1 cellular context compared by ENCODE assay signal in genomic region chr19:4457654-4458406, GRCh38.
A peak's percentile ranks its signal among the peaks of the same experiment; 100 is the strongest.
TF ChIP-seq lines count a peak whose summit lies in the region.

A gene with protein sequence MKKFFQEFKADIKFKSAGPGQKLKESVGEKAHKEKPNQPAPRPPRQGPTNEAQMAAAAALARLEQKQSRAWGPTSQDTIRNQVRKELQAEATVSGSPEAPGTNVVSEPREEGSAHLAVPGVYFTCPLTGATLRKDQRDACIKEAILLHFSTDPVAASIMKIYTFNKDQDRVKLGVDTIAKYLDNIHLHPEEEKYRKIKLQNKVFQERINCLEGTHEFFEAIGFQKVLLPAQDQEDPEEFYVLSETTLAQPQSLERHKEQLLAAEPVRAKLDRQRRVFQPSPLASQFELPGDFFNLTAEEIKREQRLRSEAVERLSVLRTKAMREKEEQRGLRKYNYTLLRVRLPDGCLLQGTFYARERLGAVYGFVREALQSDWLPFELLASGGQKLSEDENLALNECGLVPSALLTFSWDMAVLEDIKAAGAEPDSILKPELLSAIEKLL (minus strand): TSS chr19:4457794. CDS start chr19:4457697, 97 bp downstream.

TF ChIP-seq in HepG2, 621 proteins besides CTCF, POLR2A, EP300 and RAD21 (continued from another document and continues in another):
- TF ChIP-seq, protein P1, sequence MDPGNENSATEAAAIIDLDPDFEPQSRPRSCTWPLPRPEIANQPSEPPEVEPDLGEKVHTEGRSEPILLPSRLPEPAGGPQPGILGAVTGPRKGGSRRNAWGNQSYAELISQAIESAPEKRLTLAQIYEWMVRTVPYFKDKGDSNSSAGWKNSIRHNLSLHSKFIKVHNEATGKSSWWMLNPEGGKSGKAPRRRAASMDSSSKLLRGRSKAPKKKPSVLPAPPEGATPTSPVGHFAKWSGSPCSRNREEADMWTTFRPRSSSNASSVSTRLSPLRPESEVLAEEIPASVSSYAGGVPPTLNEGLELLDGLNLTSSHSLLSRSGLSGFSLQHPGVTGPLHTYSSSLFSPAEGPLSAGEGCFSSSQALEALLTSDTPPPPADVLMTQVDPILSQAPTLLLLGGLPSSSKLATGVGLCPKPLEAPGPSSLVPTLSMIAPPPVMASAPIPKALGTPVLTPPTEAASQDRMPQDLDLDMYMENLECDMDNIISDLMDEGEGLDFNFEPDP (CRISPR knock-in tag; conservative IDR thresholded peaks at IDR 0.05): no peak
- TF ChIP-seq, protein P2, sequence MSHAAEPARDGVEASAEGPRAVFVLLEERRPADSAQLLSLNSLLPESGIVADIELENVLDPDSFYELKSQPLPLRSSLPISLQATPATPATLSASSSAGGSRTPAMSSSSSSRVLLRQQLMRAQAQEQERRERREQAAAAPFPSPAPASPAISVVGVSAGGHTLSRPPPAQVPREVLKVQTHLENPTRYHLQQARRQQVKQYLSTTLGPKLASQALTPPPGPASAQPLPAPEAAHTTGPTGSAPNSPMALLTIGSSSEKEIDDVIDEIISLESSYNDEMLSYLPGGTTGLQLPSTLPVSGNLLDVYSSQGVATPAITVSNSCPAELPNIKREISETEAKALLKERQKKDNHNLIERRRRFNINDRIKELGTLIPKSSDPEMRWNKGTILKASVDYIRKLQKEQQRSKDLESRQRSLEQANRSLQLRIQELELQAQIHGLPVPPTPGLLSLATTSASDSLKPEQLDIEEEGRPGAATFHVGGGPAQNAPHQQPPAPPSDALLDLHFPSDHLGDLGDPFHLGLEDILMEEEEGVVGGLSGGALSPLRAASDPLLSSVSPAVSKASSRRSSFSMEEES (CRISPR knock-in tag; IDR thresholded peaks at IDR 0.05): peak; percentile 91
- no peak for TF ChIP-seq HNRNPH1 (optimal IDR thresholded peaks at IDR 0.05; ENCODE audit: low read depth, low read length)
- TF ChIP-seq SUZ12 (IDR thresholded peaks at IDR 0.05; ENCODE audit: low read depth, low read length): no peak
- no peak for TF ChIP-seq STAG1 (CRISPR knock-in tag; IDR thresholded peaks at IDR 0.05)
- TF ChIP-seq BCL6 (CRISPR knock-in tag; IDR thresholded peaks at IDR 0.05): no peak
- peak; percentile 74; the same call in 1 of the 2 replicates for TF ChIP-seq KMT2B (CRISPR knock-in tag; IDR thresholded peaks at IDR 0.05)
- TF ChIP-seq ZNF263 (CRISPR knock-in tag; IDR thresholded peaks at IDR 0.05): 0 out of 2 replicates have a peak, but pooled peaks have one; percentile 23
- TF ChIP-seq, protein P3, sequence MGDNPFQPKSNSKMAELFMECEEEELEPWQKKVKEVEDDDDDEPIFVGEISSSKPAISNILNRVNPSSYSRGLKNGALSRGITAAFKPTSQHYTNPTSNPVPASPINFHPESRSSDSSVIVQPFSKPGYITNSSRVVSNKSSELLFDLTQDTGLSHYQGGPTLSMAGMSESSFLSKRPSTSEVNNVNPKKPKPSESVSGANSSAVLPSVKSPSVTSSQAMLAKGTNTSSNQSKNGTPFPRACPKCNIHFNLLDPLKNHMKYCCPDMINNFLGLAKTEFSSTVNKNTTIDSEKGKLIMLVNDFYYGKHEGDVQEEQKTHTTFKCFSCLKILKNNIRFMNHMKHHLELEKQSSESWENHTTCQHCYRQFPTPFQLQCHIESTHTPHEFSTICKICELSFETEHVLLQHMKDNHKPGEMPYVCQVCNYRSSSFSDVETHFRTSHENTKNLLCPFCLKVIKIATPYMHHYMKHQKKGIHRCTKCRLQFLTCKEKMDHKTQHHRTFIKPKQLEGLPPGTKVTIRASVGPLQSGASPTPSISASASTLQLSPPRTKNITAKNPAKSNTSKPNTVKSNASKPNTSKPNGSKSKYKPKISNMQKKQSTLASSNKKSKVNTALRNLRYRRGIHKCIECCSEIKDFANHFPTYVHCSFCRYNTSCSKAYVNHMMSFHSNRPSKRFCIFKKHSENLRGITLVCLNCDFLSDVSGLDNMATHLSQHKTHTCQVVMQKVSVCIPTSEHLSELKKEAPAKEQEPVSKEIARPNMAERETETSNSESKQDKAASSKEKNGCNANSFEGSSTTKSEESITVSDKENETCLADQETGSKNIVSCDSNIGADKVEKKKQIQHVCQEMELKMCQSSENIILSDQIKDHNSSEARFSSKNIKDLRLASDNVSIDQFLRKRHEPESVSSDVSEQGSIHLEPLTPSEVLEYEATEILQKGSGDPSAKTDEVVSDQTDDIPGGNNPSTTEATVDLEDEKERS (CRISPR knock-in tag; IDR thresholded peaks at IDR 0.05): no peak
- TF ChIP-seq SCMH1 (CRISPR knock-in tag; IDR thresholded peaks at IDR 0.05; ENCODE audit: borderline replicate concordance): no peak
- no peak for TF ChIP-seq PRMT3 (CRISPR knock-in tag; IDR thresholded peaks at IDR 0.05; ENCODE audit: borderline replicate concordance, low read depth)
- TF ChIP-seq ATF6 (CRISPR knock-in tag; conservative IDR thresholded peaks at IDR 0.05): no peak
- no peak for TF ChIP-seq ZKSCAN1 (IDR thresholded peaks at IDR 0.05; ENCODE audit: low read length)
- TF ChIP-seq ZNF747 (CRISPR knock-in tag; IDR thresholded peaks at IDR 0.05; ENCODE audit: borderline replicate concordance): peak; percentile 60; the same call in 1 of the 2 replicates
- TF ChIP-seq BRCA1 (CRISPR knock-in tag; IDR thresholded peaks at IDR 0.05): no peak
- TF ChIP-seq FOXK1 (CRISPR knock-in tag; IDR thresholded peaks at IDR 0.05; ENCODE audit: borderline replicate concordance, low read depth): peak; percentile 89; the same call in 1 of the 2 replicates
- TF ChIP-seq, protein P4, sequence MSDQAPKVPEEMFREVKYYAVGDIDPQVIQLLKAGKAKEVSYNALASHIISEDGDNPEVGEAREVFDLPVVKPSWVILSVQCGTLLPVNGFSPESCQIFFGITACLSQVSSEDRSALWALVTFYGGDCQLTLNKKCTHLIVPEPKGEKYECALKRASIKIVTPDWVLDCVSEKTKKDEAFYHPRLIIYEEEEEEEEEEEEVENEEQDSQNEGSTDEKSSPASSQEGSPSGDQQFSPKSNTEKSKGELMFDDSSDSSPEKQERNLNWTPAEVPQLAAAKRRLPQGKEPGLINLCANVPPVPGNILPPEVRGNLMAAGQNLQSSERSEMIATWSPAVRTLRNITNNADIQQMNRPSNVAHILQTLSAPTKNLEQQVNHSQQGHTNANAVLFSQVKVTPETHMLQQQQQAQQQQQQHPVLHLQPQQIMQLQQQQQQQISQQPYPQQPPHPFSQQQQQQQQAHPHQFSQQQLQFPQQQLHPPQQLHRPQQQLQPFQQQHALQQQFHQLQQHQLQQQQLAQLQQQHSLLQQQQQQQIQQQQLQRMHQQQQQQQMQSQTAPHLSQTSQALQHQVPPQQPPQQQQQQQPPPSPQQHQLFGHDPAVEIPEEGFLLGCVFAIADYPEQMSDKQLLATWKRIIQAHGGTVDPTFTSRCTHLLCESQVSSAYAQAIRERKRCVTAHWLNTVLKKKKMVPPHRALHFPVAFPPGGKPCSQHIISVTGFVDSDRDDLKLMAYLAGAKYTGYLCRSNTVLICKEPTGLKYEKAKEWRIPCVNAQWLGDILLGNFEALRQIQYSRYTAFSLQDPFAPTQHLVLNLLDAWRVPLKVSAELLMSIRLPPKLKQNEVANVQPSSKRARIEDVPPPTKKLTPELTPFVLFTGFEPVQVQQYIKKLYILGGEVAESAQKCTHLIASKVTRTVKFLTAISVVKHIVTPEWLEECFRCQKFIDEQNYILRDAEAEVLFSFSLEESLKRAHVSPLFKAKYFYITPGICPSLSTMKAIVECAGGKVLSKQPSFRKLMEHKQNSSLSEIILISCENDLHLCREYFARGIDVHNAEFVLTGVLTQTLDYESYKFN (CRISPR knock-in tag; conservative IDR thresholded peaks at IDR 0.05): 0 out of 2 replicates have a peak, but pooled peaks have one; percentile 27
- TF ChIP-seq ZNF598 (CRISPR knock-in tag; IDR thresholded peaks at IDR 0.05; ENCODE audit: borderline replicate concordance): no peak
- no peak for TF ChIP-seq MTA3 (CRISPR knock-in tag; IDR thresholded peaks at IDR 0.05)
- TF ChIP-seq REXO4 (CRISPR knock-in tag; IDR thresholded peaks at IDR 0.05; ENCODE audit: borderline replicate concordance): no peak
- TF ChIP-seq, protein P5, sequence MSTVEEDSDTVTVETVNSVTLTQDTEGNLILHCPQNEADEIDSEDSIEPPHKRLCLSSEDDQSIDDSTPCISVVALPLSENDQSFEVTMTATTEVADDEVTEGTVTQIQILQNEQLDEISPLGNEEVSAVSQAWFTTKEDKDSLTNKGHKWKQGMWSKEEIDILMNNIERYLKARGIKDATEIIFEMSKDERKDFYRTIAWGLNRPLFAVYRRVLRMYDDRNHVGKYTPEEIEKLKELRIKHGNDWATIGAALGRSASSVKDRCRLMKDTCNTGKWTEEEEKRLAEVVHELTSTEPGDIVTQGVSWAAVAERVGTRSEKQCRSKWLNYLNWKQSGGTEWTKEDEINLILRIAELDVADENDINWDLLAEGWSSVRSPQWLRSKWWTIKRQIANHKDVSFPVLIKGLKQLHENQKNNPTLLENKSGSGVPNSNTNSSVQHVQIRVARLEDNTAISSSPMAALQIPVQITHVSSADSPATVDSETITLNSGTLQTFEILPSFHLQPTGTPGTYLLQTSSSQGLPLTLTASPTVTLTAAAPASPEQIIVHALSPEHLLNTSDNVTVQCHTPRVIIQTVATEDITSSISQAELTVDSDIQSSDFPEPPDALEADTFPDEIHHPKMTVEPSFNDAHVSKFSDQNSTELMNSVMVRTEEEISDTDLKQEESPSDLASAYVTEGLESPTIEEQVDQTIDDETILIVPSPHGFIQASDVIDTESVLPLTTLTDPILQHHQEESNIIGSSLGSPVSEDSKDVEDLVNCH (CRISPR knock-in tag; IDR thresholded peaks at IDR 0.05): no peak
- 0 out of 2 replicates have a peak, but pooled peaks have one; percentile 56 for TF ChIP-seq ZNF274 (CRISPR knock-in tag; IDR thresholded peaks at IDR 0.05)
- no peak for TF ChIP-seq ZFP82 (CRISPR knock-in tag; IDR thresholded peaks at IDR 0.05; ENCODE audit: borderline replicate concordance)
- TF ChIP-seq NR0B2 (CRISPR knock-in tag; IDR thresholded peaks at IDR 0.05): no peak
- TF ChIP-seq, protein P6, sequence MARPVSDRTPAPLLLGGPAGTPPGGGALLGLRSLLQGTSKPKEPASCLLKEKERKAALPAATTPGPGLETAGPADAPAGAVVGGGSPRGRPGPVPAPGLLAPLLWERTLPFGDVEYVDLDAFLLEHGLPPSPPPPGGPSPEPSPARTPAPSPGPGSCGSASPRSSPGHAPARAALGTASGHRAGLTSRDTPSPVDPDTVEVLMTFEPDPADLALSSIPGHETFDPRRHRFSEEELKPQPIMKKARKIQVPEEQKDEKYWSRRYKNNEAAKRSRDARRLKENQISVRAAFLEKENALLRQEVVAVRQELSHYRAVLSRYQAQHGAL (CRISPR knock-in tag; IDR thresholded peaks at IDR 0.05; ENCODE audit: not compliant biosample characterization): peak; percentile 62
- TF ChIP-seq FOXO1 (CRISPR knock-in tag; IDR thresholded peaks at IDR 0.05): no peak
- no peak for TF ChIP-seq NFIB (CRISPR knock-in tag; IDR thresholded peaks at IDR 0.05; ENCODE audit: borderline replicate concordance)
- TF ChIP-seq, protein P7, sequence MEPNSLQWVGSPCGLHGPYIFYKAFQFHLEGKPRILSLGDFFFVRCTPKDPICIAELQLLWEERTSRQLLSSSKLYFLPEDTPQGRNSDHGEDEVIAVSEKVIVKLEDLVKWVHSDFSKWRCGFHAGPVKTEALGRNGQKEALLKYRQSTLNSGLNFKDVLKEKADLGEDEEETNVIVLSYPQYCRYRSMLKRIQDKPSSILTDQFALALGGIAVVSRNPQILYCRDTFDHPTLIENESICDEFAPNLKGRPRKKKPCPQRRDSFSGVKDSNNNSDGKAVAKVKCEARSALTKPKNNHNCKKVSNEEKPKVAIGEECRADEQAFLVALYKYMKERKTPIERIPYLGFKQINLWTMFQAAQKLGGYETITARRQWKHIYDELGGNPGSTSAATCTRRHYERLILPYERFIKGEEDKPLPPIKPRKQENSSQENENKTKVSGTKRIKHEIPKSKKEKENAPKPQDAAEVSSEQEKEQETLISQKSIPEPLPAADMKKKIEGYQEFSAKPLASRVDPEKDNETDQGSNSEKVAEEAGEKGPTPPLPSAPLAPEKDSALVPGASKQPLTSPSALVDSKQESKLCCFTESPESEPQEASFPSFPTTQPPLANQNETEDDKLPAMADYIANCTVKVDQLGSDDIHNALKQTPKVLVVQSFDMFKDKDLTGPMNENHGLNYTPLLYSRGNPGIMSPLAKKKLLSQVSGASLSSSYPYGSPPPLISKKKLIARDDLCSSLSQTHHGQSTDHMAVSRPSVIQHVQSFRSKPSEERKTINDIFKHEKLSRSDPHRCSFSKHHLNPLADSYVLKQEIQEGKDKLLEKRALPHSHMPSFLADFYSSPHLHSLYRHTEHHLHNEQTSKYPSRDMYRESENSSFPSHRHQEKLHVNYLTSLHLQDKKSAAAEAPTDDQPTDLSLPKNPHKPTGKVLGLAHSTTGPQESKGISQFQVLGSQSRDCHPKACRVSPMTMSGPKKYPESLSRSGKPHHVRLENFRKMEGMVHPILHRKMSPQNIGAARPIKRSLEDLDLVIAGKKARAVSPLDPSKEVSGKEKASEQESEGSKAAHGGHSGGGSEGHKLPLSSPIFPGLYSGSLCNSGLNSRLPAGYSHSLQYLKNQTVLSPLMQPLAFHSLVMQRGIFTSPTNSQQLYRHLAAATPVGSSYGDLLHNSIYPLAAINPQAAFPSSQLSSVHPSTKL (CRISPR knock-in tag; IDR thresholded peaks at IDR 0.05): no peak
- TF ChIP-seq PAF1 (CRISPR knock-in tag; IDR thresholded peaks at IDR 0.05): no peak
- TF ChIP-seq SOX13 (IDR thresholded peaks at IDR 0.05): no peak
- peak in 1 of 2 experiments; percentile 34; a peak in 1 of 4 replicates for TF ChIP-seq SOX13 (CRISPR knock-in tag; conservative IDR thresholded peaks at IDR 0.05 in 1 of 2, IDR thresholded peaks at IDR 0.05 in 1 of 2)
- no peak for TF ChIP-seq JUN (CRISPR knock-in tag; IDR thresholded peaks at IDR 0.05)
- no peak for TF ChIP-seq ZNF326 (CRISPR knock-in tag; IDR thresholded peaks at IDR 0.05; ENCODE audit: borderline replicate concordance)
- TF ChIP-seq ZNF567 (CRISPR knock-in tag; IDR thresholded peaks at IDR 0.05; ENCODE audit: borderline replicate concordance): no peak
- TF ChIP-seq SRSF9 (IDR thresholded peaks at IDR 0.05; ENCODE audit: borderline replicate concordance, insufficient read depth, low read depth, low read length, poor library complexity, severe bottlenecking): no peak
- TF ChIP-seq ESRRA (CRISPR knock-in tag; IDR thresholded peaks at IDR 0.05; ENCODE audit: low read depth): no peak
- 0 out of 2 replicates have a peak, but pooled peaks have one; percentile 53 for TF ChIP-seq ZNF136 (CRISPR knock-in tag; IDR thresholded peaks at IDR 0.05; ENCODE audit: low read depth)
- TF ChIP-seq ZSCAN30 (CRISPR knock-in tag; IDR thresholded peaks at IDR 0.05): no peak
- TF ChIP-seq MAZ (IDR thresholded peaks at IDR 0.05; ENCODE audit: borderline replicate concordance, low read depth, low read length): no peak
- TF ChIP-seq MAZ (CRISPR knock-in tag; IDR thresholded peaks at IDR 0.05; ENCODE audit: low read depth): no peak
